In genomic region chr2:46874236-46874929, GRCh38 we compare ENCODE assay signal across 13 cellular contexts. TPM values are rescaled to one million over a fixed set of nuclear protein-coding genes. Genes with fewer than 3 reads are reported as not detected.
DNase-seq lines count a peak whose midpoint lies in the region; ATAC-seq and TF ChIP-seq lines count a peak whose summit lies in the region.
"Had no signal": no experiment of that assay in that cellular context is flagged by ENCODE, and none has a peak within 500 bp of the region (broad histone marks: within the 10 kb centered on the region; RNA-seq: fewer than 3 reads in every experiment).

No MANE protein-coding gene starts in this region.

- no peak overlapping the region for H3K9ac ChIP-seq in colonic mucosa (ENCODE audit: low read depth in 2 of 2, low read length in 2 of 2)

- no peaks in the 10 kb centered on the region for H3K27me3 ChIP-seq in left ventricle myocardium inferior (ENCODE audit: low read depth)
- no peaks in the 10 kb centered on the region for H3K27me3 ChIP-seq in right atrium auricular region
- H3K27me3 ChIP-seq in colonic mucosa: no peaks in the 10 kb centered on the region
- H3K27me3 ChIP-seq in uterus: no peaks in the 10 kb centered on the region
- H3K27me3 ChIP-seq: pancreas had no signal

- no peak for TF ChIP-seq POLR2A in uterus (IDR thresholded peaks at IDR 0.05)

- H3K27ac Mint-ChIP-seq in nephron: peak overlapping the region; percentile 80 to 89 (median 83)
- H3K27ac Mint-ChIP-seq: activated T-helper 2 cell treated with anti-CD3 and anti-CD28 coated beads, Interferon-gamma antibody, Interleukin-2, Interleukin-4, amounts not matched to agents 10 μg/mL and 5 μg/mL and 100 μg/mL, durations not matched to agents 14 hours and 24 hours and 36 hours; type B pancreatic cell had no signal

- H3K27ac ChIP-seq in left ventricle myocardium inferior (replicated peaks) (peak overlapping the region; percentile 71), right atrium auricular region (peak overlapping the region in 1 of 2 donors; percentile 3), colonic mucosa (peak overlapping the region; percentile 48), uterus (peak overlapping the region; percentile 81 to 89)
- H3K27ac ChIP-seq: pancreas had no signal

- ATAC-seq in GM18873 (IDR thresholded peaks at IDR 0.05; ENCODE audit: low FRiP score, unreplicated experiment): no peak
- no peak for ATAC-seq in left colon

- H3K9me3 Mint-ChIP-seq in nephron: no peaks in the 10 kb centered on the region
- H3K9me3 Mint-ChIP-seq: activated T-helper 2 cell treated with anti-CD3 and anti-CD28 coated beads, Interferon-gamma antibody, Interleukin-2, Interleukin-4, amounts not matched to agents 10 μg/mL and 5 μg/mL and 100 μg/mL, durations not matched to agents 14 hours and 24 hours and 36 hours; type B pancreatic cell had no signal

- H3K4me3 ChIP-seq in left ventricle myocardium inferior: no peak overlapping the region
- H3K4me3 ChIP-seq in right atrium auricular region: no peak overlapping the region
- no peak overlapping the region for H3K4me3 ChIP-seq in colonic mucosa
- H3K4me3 ChIP-seq in uterus: no peak overlapping the region
- H3K4me3 ChIP-seq: pancreas had no signal

- no peaks in the 10 kb centered on the region for H3K36me3 ChIP-seq in left ventricle myocardium inferior
- no peaks in the 10 kb centered on the region for H3K36me3 ChIP-seq in right atrium auricular region
- no peaks in the 10 kb centered on the region for H3K36me3 ChIP-seq in colonic mucosa
- H3K36me3 ChIP-seq in uterus: no peaks in the 10 kb centered on the region
- H3K36me3 ChIP-seq: pancreas had no signal

- intact Hi-C loops in left ventricle myocardium inferior (cut with micrococcal nuclease): no loop called here
- intact Hi-C loops in colonic mucosa (cut with DNase I): no loop called here
- intact Hi-C loops in uterus (cut with DNase I; ENCODE audit: low total_unique reads): loop anchor here (10.0 kb wide), 1 partner anchor 70 kb away; no protein-coding TSS in a partner anchor
- intact Hi-C loops in left colon (cut with DNase I, micrococcal nuclease): loop anchor here in 1 of 2 donors (10.0 kb wide), 1 partner anchor 70 kb away; no protein-coding TSS in a partner anchor

- DNase-seq in left ventricle myocardium inferior (no peak), right atrium auricular region (ENCODE audit: low spot score) (no peak), colonic mucosa (no peak), uterus (no peak), left colon (no peak)
- no peak for DNase-seq in activated CD4-positive, alpha-beta T cell treated with anti-CD3 and anti-CD28 coated beads for 48 hours
- DNase-seq: COR-L47, NCI-H2171 treated with DMSO at 0.1 percent for 48 hours had no signal

- no peaks in the 10 kb centered on the region for H3K36me3 Mint-ChIP-seq in nephron (ENCODE audit: low read depth)
- H3K36me3 Mint-ChIP-seq: type B pancreatic cell had no signal

- peaks cover 60% of the 10 kb centered on the region for H3K4me1 Mint-ChIP-seq in nephron

- TF ChIP-seq CTCF in left ventricle myocardium inferior (IDR thresholded peaks at IDR 0.05; ENCODE audit: borderline replicate concordance) (no peak), right atrium auricular region (IDR thresholded peaks at IDR 0.05) (no peak), colonic mucosa (IDR thresholded peaks at IDR 0.05) (no peak), nephron (IDR thresholded peaks at IDR 0.05; ENCODE audit: unreplicated experiment in 3 of 3) (no peak), uterus (IDR thresholded peaks at IDR 0.05) (no peak)

- H3K4me3 Mint-ChIP-seq in nephron: no peak overlapping the region
- H3K4me3 Mint-ChIP-seq: type B pancreatic cell had no signal

- H3K27me3 Mint-ChIP-seq in nephron (ENCODE audit: low read depth): peaks cover 10% of the 10 kb centered on the region
- H3K27me3 Mint-ChIP-seq: type B pancreatic cell had no signal

- peaks cover 63% of the 10 kb centered on the region for H3K4me1 ChIP-seq in left ventricle myocardium inferior
- H3K4me1 ChIP-seq in right atrium auricular region: peaks cover 0 to 54% of the 10 kb centered on the region in 2 donors
- no peaks in the 10 kb centered on the region for H3K4me1 ChIP-seq in colonic mucosa
- H3K4me1 ChIP-seq in uterus: peaks cover 4 to 30% of the 10 kb centered on the region in 2 donors

- H3K9me3 ChIP-seq in left ventricle myocardium inferior (replicated peaks): no peaks in the 10 kb centered on the region
- no peaks in the 10 kb centered on the region for H3K9me3 ChIP-seq in right atrium auricular region
- H3K9me3 ChIP-seq in colonic mucosa: no peaks in the 10 kb centered on the region
- H3K9me3 ChIP-seq in uterus: no peaks in the 10 kb centered on the region
- H3K9me3 ChIP-seq: pancreas had no signal

RNA-seq across cellular contexts. Expression of gene MCFD2, which starts 41.2 kb away (rescaled TPM):
- total RNA-seq in left ventricle myocardium inferior (61.2 TPM), right atrium auricular region (10 to 100 TPM; 48.7 to 77.5 TPM), colonic mucosa (10 to 100 TPM; 44.0 to 54.8 TPM), uterus (100 to 1,000 TPM in 2 of 4 donors, 10 to 100 TPM in 2; 44.8 to 141 (median 107) TPM), left colon (10 to 100 TPM; 41.2 to 41.7 TPM)
